Comparison of ENCODE assay signal across 5 cellular contexts in genomic region chr14:18638032-18638431, GRCh38. TPM values are rescaled to one million over a fixed set of nuclear protein-coding genes. Genes with fewer than 3 reads are reported as not detected.
"Had no signal": no experiment of that assay in that cellular context is flagged by ENCODE, and none has a peak within 500 bp of the region (broad histone marks: within the 10 kb centered on the region; RNA-seq: fewer than 3 reads in every experiment).

No MANE protein-coding gene starts in this region.

RNA-seq across cellular contexts. Expression of gene OR11H12, which starts 37.1 kb away (rescaled TPM):
- total RNA-seq: HepG2, HT-29, HT1080, IMR-90, K562 had no signal
